ENCODE assay signal across 1 cellular context in genomic region chr4:52577285-52577968, GRCh38.
TF ChIP-seq lines count a peak whose summit lies in the region.

No MANE protein-coding gene starts in this region.

TF ChIP-seq in SK-N-SH treated with all-trans-retinoic acid at 6 μM for 48 hours, 23 proteins besides CTCF, POLR2A, EP300 and RAD21 (continued from another document):
- TF ChIP-seq, protein P1, sequence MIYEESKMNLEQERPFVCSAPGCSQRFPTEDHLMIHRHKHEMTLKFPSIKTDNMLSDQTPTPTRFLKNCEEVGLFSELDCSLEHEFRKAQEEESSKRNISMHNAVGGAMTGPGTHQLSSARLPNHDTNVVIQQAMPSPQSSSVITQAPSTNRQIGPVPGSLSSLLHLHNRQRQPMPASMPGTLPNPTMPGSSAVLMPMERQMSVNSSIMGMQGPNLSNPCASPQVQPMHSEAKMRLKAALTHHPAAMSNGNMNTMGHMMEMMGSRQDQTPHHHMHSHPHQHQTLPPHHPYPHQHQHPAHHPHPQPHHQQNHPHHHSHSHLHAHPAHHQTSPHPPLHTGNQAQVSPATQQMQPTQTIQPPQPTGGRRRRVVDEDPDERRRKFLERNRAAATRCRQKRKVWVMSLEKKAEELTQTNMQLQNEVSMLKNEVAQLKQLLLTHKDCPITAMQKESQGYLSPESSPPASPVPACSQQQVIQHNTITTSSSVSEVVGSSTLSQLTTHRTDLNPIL (CRISPR knock-in tag; IDR thresholded peaks at IDR 0.05; ENCODE audit: low read depth): no peak
- TF ChIP-seq, protein P2, sequence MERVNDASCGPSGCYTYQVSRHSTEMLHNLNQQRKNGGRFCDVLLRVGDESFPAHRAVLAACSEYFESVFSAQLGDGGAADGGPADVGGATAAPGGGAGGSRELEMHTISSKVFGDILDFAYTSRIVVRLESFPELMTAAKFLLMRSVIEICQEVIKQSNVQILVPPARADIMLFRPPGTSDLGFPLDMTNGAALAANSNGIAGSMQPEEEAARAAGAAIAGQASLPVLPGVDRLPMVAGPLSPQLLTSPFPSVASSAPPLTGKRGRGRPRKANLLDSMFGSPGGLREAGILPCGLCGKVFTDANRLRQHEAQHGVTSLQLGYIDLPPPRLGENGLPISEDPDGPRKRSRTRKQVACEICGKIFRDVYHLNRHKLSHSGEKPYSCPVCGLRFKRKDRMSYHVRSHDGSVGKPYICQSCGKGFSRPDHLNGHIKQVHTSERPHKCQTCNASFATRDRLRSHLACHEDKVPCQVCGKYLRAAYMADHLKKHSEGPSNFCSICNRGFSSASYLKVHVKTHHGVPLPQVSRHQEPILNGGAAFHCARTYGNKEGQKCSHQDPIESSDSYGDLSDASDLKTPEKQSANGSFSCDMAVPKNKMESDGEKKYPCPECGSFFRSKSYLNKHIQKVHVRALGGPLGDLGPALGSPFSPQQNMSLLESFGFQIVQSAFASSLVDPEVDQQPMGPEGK (CRISPR knock-in tag; IDR thresholded peaks at IDR 0.05; ENCODE audit: borderline replicate concordance): no peak
- no peak for TF ChIP-seq CSDC2 (CRISPR knock-in tag; IDR thresholded peaks at IDR 0.05)
- no peak for TF ChIP-seq TCF4 (CRISPR knock-in tag; IDR thresholded peaks at IDR 0.05; ENCODE audit: borderline replicate concordance)
- no peak for TF ChIP-seq OSR1 (CRISPR knock-in tag; IDR thresholded peaks at IDR 0.05)
- TF ChIP-seq, protein P3, sequence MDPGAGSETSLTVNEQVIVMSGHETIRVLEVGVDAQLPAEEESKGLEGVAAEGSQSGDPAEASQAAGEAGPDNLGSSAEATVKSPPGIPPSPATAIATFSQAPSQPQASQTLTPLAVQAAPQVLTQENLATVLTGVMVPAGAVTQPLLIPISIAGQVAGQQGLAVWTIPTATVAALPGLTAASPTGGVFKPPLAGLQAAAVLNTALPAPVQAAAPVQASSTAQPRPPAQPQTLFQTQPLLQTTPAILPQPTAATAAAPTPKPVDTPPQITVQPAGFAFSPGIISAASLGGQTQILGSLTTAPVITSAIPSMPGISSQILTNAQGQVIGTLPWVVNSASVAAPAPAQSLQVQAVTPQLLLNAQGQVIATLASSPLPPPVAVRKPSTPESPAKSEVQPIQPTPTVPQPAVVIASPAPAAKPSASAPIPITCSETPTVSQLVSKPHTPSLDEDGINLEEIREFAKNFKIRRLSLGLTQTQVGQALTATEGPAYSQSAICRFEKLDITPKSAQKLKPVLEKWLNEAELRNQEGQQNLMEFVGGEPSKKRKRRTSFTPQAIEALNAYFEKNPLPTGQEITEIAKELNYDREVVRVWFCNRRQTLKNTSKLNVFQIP (CRISPR knock-in tag; IDR thresholded peaks at IDR 0.05; ENCODE audit: borderline replicate concordance, low read depth): no peak
